14 cellular contexts compared by ENCODE assay signal in the genomic region with DNA sequence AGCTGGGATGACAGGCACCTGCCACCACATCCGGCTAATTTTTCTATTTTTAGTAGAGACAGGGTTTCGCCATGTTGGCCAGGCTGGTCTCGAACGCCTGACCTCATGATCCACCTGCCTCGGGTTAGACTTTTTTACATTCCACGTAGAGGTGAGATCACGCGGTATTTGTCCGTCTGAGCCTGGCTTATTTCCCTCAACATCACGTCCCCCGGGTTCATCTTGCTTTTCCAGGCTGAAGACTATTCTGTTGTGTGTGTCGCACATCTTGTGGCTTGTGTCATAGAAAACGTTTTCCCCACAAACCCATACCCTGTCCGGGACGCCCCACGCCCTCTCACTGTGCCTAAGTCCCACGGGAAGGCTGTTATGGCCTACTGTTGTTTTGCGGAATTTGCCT.
DNase-seq lines count a peak whose midpoint lies in the region; ATAC-seq lines count a peak whose summit lies in the region.
"Had no signal": no experiment of that assay in that cellular context is flagged by ENCODE, and none has a peak within 500 bp of the region (broad histone marks: within the 10 kb centered on the region; RNA-seq: fewer than 3 reads in every experiment).

No MANE protein-coding gene starts in this region.

- H3K4me3 ChIP-seq in CD4-positive, CD25-positive, alpha-beta regulatory T cell (ENCODE audit: low read depth, low read length) = no peak overlapping the region
- no peak overlapping the region for H3K4me3 ChIP-seq in HAP-1
- H3K4me3 ChIP-seq: right atrium auricular region had no signal

- H3K27ac Mint-ChIP-seq in CD4-positive, CD25-positive, alpha-beta regulatory T cell = no peak overlapping the region
- H3K27ac Mint-ChIP-seq in activated naive CD8-positive, alpha-beta T cell = peak overlapping the region; percentile 22

- DNase-seq in CD4-positive, CD25-positive, alpha-beta regulatory T cell = no peak
- peak; percentile 8 for DNase-seq in GM19240 (ENCODE audit: insufficient read length, low spot score)
- peak; percentile 9 for DNase-seq in KG1 (lab: John Stamatoyannopoulos, UW)
- DNase-seq in DMS53 treated with DMSO at 0.1 percent for 48 hours (lab: John Stamatoyannopoulos, UW; ENCODE audit: unreplicated experiment) = no peak
- no peak for DNase-seq in HAP-1 (ENCODE audit: low spot score in 2 of 2)
- no peak for DNase-seq in SK-N-DZ (ENCODE audit: low spot score)
- DNase-seq: activated CD8-positive, alpha-beta memory T cell treated with anti-CD3 and anti-CD28 coated beads, Interleukin-2, amount 50 U/mL, for 4 hours; caudate nucleus; left ventricle myocardium superior had no signal

- no peaks in the 10 kb centered on the region for H3K36me3 ChIP-seq in CD4-positive, CD25-positive, alpha-beta regulatory T cell (ENCODE audit: control insufficient read depth, insufficient read depth, low read length)
- H3K36me3 ChIP-seq in HAP-1 (replicated peaks) = no peaks in the 10 kb centered on the region
- H3K36me3 ChIP-seq: right atrium auricular region had no signal

- H3K4me1 Mint-ChIP-seq in CD4-positive, CD25-positive, alpha-beta regulatory T cell = peaks cover 0 to 22% (median 5%) of the 10 kb centered on the region in 4 donors
- peaks cover 22% of the 10 kb centered on the region for H3K4me1 Mint-ChIP-seq in activated naive CD8-positive, alpha-beta T cell (ENCODE audit: low read depth)

- H3K4me1 ChIP-seq in CD4-positive, CD25-positive, alpha-beta regulatory T cell (ENCODE audit: control insufficient read depth, insufficient read depth, low read length, poor library complexity, severe bottlenecking) = no peaks in the 10 kb centered on the region
- H3K4me1 ChIP-seq in HAP-1 = no peaks in the 10 kb centered on the region
- H3K4me1 ChIP-seq: right atrium auricular region had no signal

- no peaks in the 10 kb centered on the region for H3K9me3 ChIP-seq in CD4-positive, CD25-positive, alpha-beta regulatory T cell (ENCODE audit: control insufficient read depth in 2 of 2, low read length in 2 of 2)
- H3K9me3 ChIP-seq in HAP-1 = no peaks in the 10 kb centered on the region; the same call in 1 of the 2 replicates
- H3K9me3 ChIP-seq: right atrium auricular region had no signal

- no peak overlapping the region for H3K27ac ChIP-seq in CD4-positive, CD25-positive, alpha-beta regulatory T cell (ENCODE audit: insufficient read depth, low read length, poor library complexity, severe bottlenecking)
- H3K27ac ChIP-seq: C4-2B, right atrium auricular region had no signal

- no peaks in the 10 kb centered on the region for H3K36me3 Mint-ChIP-seq in CD4-positive, CD25-positive, alpha-beta regulatory T cell
- no peaks in the 10 kb centered on the region for H3K36me3 Mint-ChIP-seq in activated naive CD8-positive, alpha-beta T cell

- H3K9me3 Mint-ChIP-seq in CD4-positive, CD25-positive, alpha-beta regulatory T cell = peaks cover 0 to 9% (median 2%) of the 10 kb centered on the region in 7 donors
- H3K9me3 Mint-ChIP-seq in activated naive CD8-positive, alpha-beta T cell (ENCODE audit: low read depth) = no peaks in the 10 kb centered on the region

- peak overlapping the region in 3 of 4 donors; percentile 61 to 78 (median 63) for H3K4me3 Mint-ChIP-seq in CD4-positive, CD25-positive, alpha-beta regulatory T cell
- peak overlapping the region; percentile 81 for H3K4me3 Mint-ChIP-seq in activated naive CD8-positive, alpha-beta T cell

- in situ Hi-C loops in HAP-1 (cut with MboI; ENCODE audit: low sequenced_read_pairs) = no loop called here

- no peak for ATAC-seq in CD4-positive, CD25-positive, alpha-beta regulatory T cell (ENCODE audit: low read depth in 2 of 2)
- ATAC-seq in GM18867 (IDR thresholded peaks at IDR 0.05; ENCODE audit: unreplicated experiment) = no peak
- ATAC-seq: left ventricle myocardium superior, SK-N-SH treated with all-trans-retinoic acid at 6 μM for 48 hours had no signal

- no peaks in the 10 kb centered on the region for H3K27me3 ChIP-seq in CD4-positive, CD25-positive, alpha-beta regulatory T cell (ENCODE audit: control insufficient read depth, insufficient read depth, low read length)
- H3K27me3 ChIP-seq in HAP-1 (ENCODE audit: low read depth) = no peaks in the 10 kb centered on the region
- H3K27me3 ChIP-seq: right atrium auricular region had no signal

- H3K27me3 Mint-ChIP-seq in CD4-positive, CD25-positive, alpha-beta regulatory T cell = no peaks in the 10 kb centered on the region
- H3K27me3 Mint-ChIP-seq in activated naive CD8-positive, alpha-beta T cell = no peaks in the 10 kb centered on the region

Comparison
In these comparisons a context has a peak if more than half of its experiments do, and no peak if none do; other contexts are left out.
1. DNase-seq: peak in GM19240 (single experiment) and KG1 (single experiment); none in CD4-positive, CD25-positive, alpha-beta regulatory T cell (0 of 3), DMS53 treated with DMSO at 0.1 percent for 48 hours (single experiment), HAP-1 (0 of 2) and SK-N-DZ (single experiment).